In the genomic region with DNA sequence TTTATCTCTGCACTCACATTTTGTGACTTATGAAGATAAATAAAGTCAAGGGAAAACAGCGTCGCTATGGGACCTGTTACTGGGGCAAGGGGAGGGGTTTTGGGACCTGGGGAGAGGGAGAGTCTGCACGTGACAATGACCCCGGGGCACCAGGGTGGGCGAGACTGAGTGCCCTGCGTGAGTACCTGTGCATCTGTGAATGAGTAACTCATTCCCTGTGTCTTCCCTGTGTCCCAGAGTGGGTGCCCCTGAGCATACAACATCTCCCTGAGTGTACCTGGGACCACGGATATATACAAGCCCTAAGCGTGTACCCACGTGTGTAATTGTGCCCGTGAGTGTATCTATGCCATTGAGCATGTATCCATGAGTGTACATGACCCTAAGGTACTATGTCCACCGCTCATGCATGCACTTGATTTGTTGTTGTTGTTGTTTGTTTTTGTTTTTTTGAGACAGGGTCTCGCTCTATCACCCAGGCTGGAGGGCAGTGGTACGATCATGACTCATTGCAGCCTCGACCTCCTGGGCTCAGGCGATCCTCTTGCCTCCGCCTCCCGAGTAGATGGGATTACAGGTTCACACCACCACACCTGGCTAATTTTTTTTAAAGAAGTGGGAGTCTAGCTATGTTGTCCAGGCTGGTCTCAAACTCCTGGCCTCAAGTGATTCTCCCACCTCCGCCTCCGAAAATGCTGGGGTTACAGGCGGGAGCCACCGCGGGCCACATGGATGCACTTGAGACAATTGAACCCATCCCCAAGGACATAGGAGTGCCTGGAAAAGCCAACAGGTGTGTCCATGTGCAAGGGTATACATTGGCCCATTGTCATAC, we compare ENCODE assay signal across 9 cellular contexts. TPM values are rescaled to one million over a fixed set of nuclear protein-coding genes. Genes with fewer than 3 reads are reported as not detected.
DNase-seq lines count a peak whose midpoint lies in the region; ATAC-seq, FAIRE-seq and TF ChIP-seq lines count a peak whose summit lies in the region.
"Had no signal": no experiment of that assay in that cellular context is flagged by ENCODE, and none has a peak within 500 bp of the region (broad histone marks: within the 10 kb centered on the region; RNA-seq: fewer than 3 reads in every experiment).

No MANE protein-coding gene starts in this region.

- ATAC-seq in K562: no peak; the same call in 2 of the 3 replicates

- CTCF ChIA-PET in A673 (lab: Charles Lee): interaction anchor here (0.8 to 2.2 kb wide), 8 partner anchors 17 to 120 kb away, joined by 3 to 37 read pairs (median 9); a partner anchor contains a TSS
- CTCF ChIA-PET in HEK293T (lab: Yijun Ruan, JAX): interaction anchor here (0.8 to 1.7 kb wide), 7 partner anchors 11 to 151 kb away, joined by 3 to 10 read pairs (median 5); a partner anchor contains a TSS
- CTCF ChIA-PET in K562 (lab: Yijun Ruan, JAX; ENCODE audit: low intra/inter-chr PET ratio): interaction anchor here (0.5 to 2.6 kb wide), 3 partner anchors 28 to 338 kb away, joined by 3 to 28 read pairs (median 6); no protein-coding TSS in a partner anchor

- H3K27me3 ChIP-seq in A673 (replicated peaks; ENCODE audit: insufficient read depth, low read depth, low read length, poor library complexity): no peaks in the 10 kb centered on the region
- H3K27me3 ChIP-seq in K562 (ENCODE audit: control insufficient read depth in 2 of 2, insufficient read depth in 2 of 2, low read length in 2 of 2): 0 out of 5 replicates have a peak, but pooled peaks cover 0 to 8% of the 10 kb centered on the region in 2 experiments
- no peaks in the 10 kb centered on the region for H3K27me3 ChIP-seq in small intestine (ENCODE audit: control insufficient read depth in 2 of 2, insufficient read depth in 2 of 2, low read length in 2 of 2)

- H3K9me3 ChIP-seq in A673 (ENCODE audit: low read depth, low read length, poor library complexity, severe bottlenecking) (no peaks in the 10 kb centered on the region), K562 (replicated peaks; ENCODE audit: control insufficient read depth, insufficient read depth, low read depth, low read length) (no peaks in the 10 kb centered on the region), small intestine (ENCODE audit: control insufficient read depth, low read depth) (no peaks in the 10 kb centered on the region)

- H3K4me2 ChIP-seq in K562 (ENCODE audit: insufficient read depth, low read length): peak overlapping the region; percentile 87

- peak overlapping the region; percentile 56 for H3K4me3 Mint-ChIP-seq in mesothelial cell of epicardium

- no peak overlapping the region for H3K27ac ChIP-seq in A673 (ENCODE audit: low read depth, low read length, poor library complexity, severe bottlenecking)
- no peak overlapping the region for H3K27ac ChIP-seq in K562 (ENCODE audit: extremely low read depth, low read depth, low read length)
- no peak overlapping the region for H3K27ac ChIP-seq in small intestine (ENCODE audit: low read depth in 1 of 2, low read length in 1 of 2)

- WGBS in K562 (ENCODE audit: insufficient coverage, low coverage, missing lambda C conversion rate): 16% methylated on average over 22 of the region's 22 CpGs
- WGBS in small intestine, 3 donors: 34 to 48% (median 35%) methylated on average over 22 of the region's 22 CpGs

- peak overlapping the region in 1 of 2 experiments; percentile 95; a peak in 2 of 4 replicates for H3K9ac ChIP-seq in K562 (ENCODE audit: insufficient read depth in 1 of 2, low read depth in 2 of 2, low read length in 2 of 2)

- intact Hi-C loops in A673 (cut with micrococcal nuclease; ENCODE audit: unreplicated experiment): loop anchor here (1.0 to 5.0 kb wide), 4 partner anchors 27 to 313 kb away; no protein-coding TSS in a partner anchor
- intact Hi-C loops in K562 (cut with micrococcal nuclease): loop anchor here (2.0 to 10.0 kb wide), 4 partner anchors 27 to 325 kb away; no protein-coding TSS in a partner anchor
- intact Hi-C loops in head of caudate nucleus (cut with DNase I): loop anchor here (2.0 to 5.0 kb wide), 2 partner anchors 113 to 223 kb away; a partner anchor contains a TSS

- no peak for TF ChIP-seq EP300 in K562 (IDR thresholded peaks at IDR 0.05; ENCODE audit: low read length)

- peaks cover 8% of the 10 kb centered on the region for H3K36me3 Mint-ChIP-seq in mesothelial cell of epicardium

- TF ChIP-seq CTCF in A673 (conservative IDR thresholded peaks at IDR 0.05; ENCODE audit: low read depth, low read length): no peak
- no peak for TF ChIP-seq CTCF in K562 (IDR thresholded peaks at IDR 0.05 in 2 of 3, conservative IDR thresholded peaks at IDR 0.05 in 1 of 3; ENCODE audit: insufficient read depth in 2 of 3, low read depth in 1 of 3, low read length in 3 of 3)
- no peak for TF ChIP-seq CTCF in mesothelial cell of epicardium (IDR thresholded peaks at IDR 0.05; ENCODE audit: unreplicated experiment)
- TF ChIP-seq CTCF in GM13977 (IDR thresholded peaks at IDR 0.05; ENCODE audit: extremely low read depth, insufficient read depth, missing control alignments): no peak

- H3K27ac Mint-ChIP-seq in mesothelial cell of epicardium: no peak overlapping the region

- H3K9me1 ChIP-seq in K562 (ENCODE audit: control insufficient read depth, insufficient read depth, low read length): peaks cover 3% of the 10 kb centered on the region

- H3K36me3 ChIP-seq in A673 (ENCODE audit: insufficient read depth, low read length, poor library complexity, severe bottlenecking): peaks cover 9% of the 10 kb centered on the region
- peaks cover 10% of the 10 kb centered on the region; the same call in 2 of the 3 replicates for H3K36me3 ChIP-seq in K562 (ENCODE audit: control insufficient read depth, insufficient read depth, low read length)
- H3K36me3 ChIP-seq in small intestine (ENCODE audit: control insufficient read depth in 2 of 2, insufficient read depth in 2 of 2, low read length in 2 of 2): peaks cover 0 to 3% of the 10 kb centered on the region in 2 donors

- H4K20me1 ChIP-seq in K562 (replicated peaks; ENCODE audit: control insufficient read depth, insufficient read depth, low read length): no peaks in the 10 kb centered on the region

- in situ Hi-C loops in K562 (cut with MboI): loop anchor here (5.0 to 10.0 kb wide), 3 partner anchors 93 to 325 kb away; no protein-coding TSS in a partner anchor
- in situ Hi-C loops in GM13977 (cut with MboI; ENCODE audit: low pct_unique_long_range_greater_than_20kb, low sequenced_read_pairs, unreplicated experiment): no loop called here

- no peak for TF ChIP-seq RAD21 in K562 (CRISPR knock-in tag; conservative IDR thresholded peaks at IDR 0.05 in 1 of 2, IDR thresholded peaks at IDR 0.05 in 1 of 2)

- POLR2A ChIA-PET in A673 (lab: Charles Lee; ENCODE audit: low non-redundant PET) (no interaction called here), HEK293T (lab: Yijun Ruan, JAX) (interaction anchor here (0.6 to 1.7 kb wide), 15 partner anchors 8 to 581 kb away, joined by 3 to 19 read pairs (median 4); a partner anchor contains a TSS), K562 (lab: Yijun Ruan, JAX) (interaction anchor here (1.1 kb wide), 1 partner anchor 13 kb away, joined by 3 read pairs; no protein-coding TSS in a partner anchor)

- H2AFZ ChIP-seq in K562 (ENCODE audit: low read depth, low read length): peak overlapping the region; percentile 87

- no peak for TF ChIP-seq POLR2A in K562 (conservative IDR thresholded peaks at IDR 0.05)

- DNase-seq in A673 (ENCODE audit: low spot score): no peak
- no peak for DNase-seq in HEK293T (ENCODE audit: extremely low spot score)
- DNase-seq in K562 (ENCODE audit: extremely low read depth in 1 of 4, low spot score in 3 of 4): no peak
- DNase-seq in mesothelial cell of epicardium (ENCODE audit: low spot score in 2 of 2, unreplicated experiment in 2 of 2): no peak
- no peak for DNase-seq in NCI-H1092 (lab: John Stamatoyannopoulos, UW)
- no peak for DNase-seq in head of caudate nucleus
- DNase-seq in GM13977 (ENCODE audit: low spot score): no peak
- DNase-seq in small intestine: no peak

- H3K27me3 Mint-ChIP-seq in mesothelial cell of epicardium (ENCODE audit: low read depth): peaks cover 35% of the 10 kb centered on the region

- BruUV-seq in A673 (replicated peaks; lab: Mats Ljungman, UMichigan) (no TSS peak), K562 (replicated peaks; lab: Mats Ljungman, UMichigan) (no TSS peak)

- H3K4me3 ChIP-seq in A673 (ENCODE audit: low read depth, low read length, poor library complexity, severe bottlenecking) (peak overlapping the region; percentile 97), K562 (peak overlapping the region; percentile 95), small intestine (ENCODE audit: low read depth in 1 of 2, low read length in 2 of 2) (peak overlapping the region in 1 of 2 donors; percentile 98)

- H3K79me2 ChIP-seq in K562 (ENCODE audit: control insufficient read depth, insufficient read depth, low read length): peaks cover 15% of the 10 kb centered on the region; the same call in 2 of the 3 replicates

- peaks cover 15% of the 10 kb centered on the region for H3K4me1 ChIP-seq in A673 (ENCODE audit: insufficient read depth, low read length, poor library complexity, severe bottlenecking)
- peaks cover 10 to 26% of the 10 kb centered on the region in 2 experiments; a peak in 4 of 5 replicates for H3K4me1 ChIP-seq in K562 (replicated peaks in 1 of 2; ENCODE audit: control insufficient read depth in 2 of 2, insufficient read depth in 2 of 2, low read length in 2 of 2)
- no peaks in the 10 kb centered on the region for H3K4me1 ChIP-seq in small intestine (ENCODE audit: control insufficient read depth in 2 of 2, insufficient read depth in 1 of 2, low read depth in 1 of 2, low read length in 1 of 2)

- no peaks in the 10 kb centered on the region for H3K9me3 Mint-ChIP-seq in mesothelial cell of epicardium

- FAIRE-seq in K562 (lab: Jason Lieb, UNC): no peak
- FAIRE-seq in small intestine (lab: Jason Lieb, UNC): no peak

- H3K4me1 Mint-ChIP-seq in mesothelial cell of epicardium: peaks cover 6% of the 10 kb centered on the region

RNA-seq across cellular contexts. Expression of a gene that starts 0.6 kb away (rescaled TPM):
- total RNA-seq in A673 (2021) (105 and 107 TPM in 2 replicates), K562 (2014; rRNA removed) (76.2 and 82.6 TPM in 2 replicates), K562 (2014; rRNA removed; fragmentation: Illumina TruSeq; extraction: Trizol) (0.99 and 2.7 TPM in 2 replicates), K562 (2015; rRNA removed; fragmentation: Illumina TruSeq; extraction: Trizol) (40.9 and 42.0 TPM in 2 replicates), K562 (2021) (76.9 and 81.9 TPM in 2 replicates), mesothelial cell of epicardium (83.9 to 93.7 TPM (median 85.2 TPM) in 3 replicates)
- 2.3 and 11.2 TPM in 2 replicates for total RNA-seq in K562 (2011; cell fraction: chromatin; rRNA removed; ENCODE audit: low replicate concordance)
- 11.8 and 15.7 TPM in 2 replicates for total RNA-seq in K562 (2011; cell fraction: nucleolus; rRNA removed)
- total RNA-seq in K562 (2011; cell fraction: nucleoplasm; rRNA removed): 8.2 and 13.0 TPM in 2 replicates
- polyA plus RNA-seq in K562 (2011; rRNA removed) (29.3 and 56.7 TPM in 2 replicates), K562 (2014; fragmentation: Illumina TruSeq; extraction: Trizol) (3.9 and 21.4 TPM in 2 replicates), K562 (2014; fragmentation: Nextera tagmentation; extraction: Ambion mirVana) (1 to 10 TPM; 2.0 to 4.2 TPM), K562 (2014; rRNA removed) (45.2 and 53.1 TPM in 2 replicates), small intestine (100 to 1,000 TPM in 2 of 3 donors, 10 to 100 TPM in 1; 71.6 to 166 (median 119) TPM)
- polyA plus RNA-seq in K562 (2011; cell fraction: cytosol; rRNA removed): 24.8 and 87.6 TPM in 2 replicates
- 27.0 and 33.8 TPM in 2 replicates for polyA plus RNA-seq in K562 (2011; cell fraction: nucleus; rRNA removed)
- polyA plus RNA-seq in K562 (2012): 62.7 and 107 TPM in 2 replicates
- 14.1 and 25.3 TPM in 2 replicates for polyA minus RNA-seq in K562 (2011; rRNA and poly(A)+ RNA removed)
- polyA minus RNA-seq in K562 (2011; cell fraction: cytosol; rRNA and poly(A)+ RNA removed): 34.8 and 50.1 TPM in 2 replicates
- polyA minus RNA-seq in K562 (2011; cell fraction: nucleus; rRNA and poly(A)+ RNA removed): 3.0 and 11.8 TPM in 2 replicates

RNA-seq across cellular contexts. Expression of a gene that starts 3.1 kb away (rescaled TPM):
- total RNA-seq in A673 (2021) (4.0 and 4.1 TPM in 2 replicates), K562 (2014; rRNA removed) (0.18 and 0.37 TPM in 2 replicates), K562 (2014; rRNA removed; fragmentation: Illumina TruSeq; extraction: Trizol) (0.26 and 0.33 TPM in 2 replicates), K562 (2015; rRNA removed; fragmentation: Illumina TruSeq; extraction: Trizol) (0.08 and 0.11 TPM in 2 replicates), K562 (2021) (0.51 and 0.63 TPM in 2 replicates), mesothelial cell of epicardium (not detected in 3 replicates)
- 3.0 TPM in 2 replicates for total RNA-seq in K562 (2011; cell fraction: chromatin; rRNA removed; ENCODE audit: low replicate concordance)
- total RNA-seq in K562 (2011; cell fraction: nucleolus; rRNA removed): 2.2 and 3.3 TPM in 2 replicates
- 3.3 and 5.6 TPM in 2 replicates for total RNA-seq in K562 (2011; cell fraction: nucleoplasm; rRNA removed)
- polyA plus RNA-seq in K562 (2011; rRNA removed) (0.79 and 1.8 TPM in 2 replicates), K562 (2014; fragmentation: Illumina TruSeq; extraction: Trizol) (0.49 and 0.68 TPM in 2 replicates), K562 (2014; fragmentation: Nextera tagmentation; extraction: Ambion mirVana) (under 1 TPM; 0.81 to 0.94 TPM), K562 (2014; rRNA removed) (0.49 and 0.65 TPM in 2 replicates), small intestine (1 to 10 TPM in 1 of 3 donors, under 1 TPM in 2; 0.45 to 1.4 (median 0.52) TPM)
- polyA plus RNA-seq in K562 (2011; cell fraction: cytosol; rRNA removed): 0.93 and 1.3 TPM in 2 replicates
- polyA plus RNA-seq in K562 (2011; cell fraction: nucleus; rRNA removed): 1.5 and 2.3 TPM in 2 replicates
- polyA plus RNA-seq in K562 (2012): 0.78 and 5.4 TPM in 2 replicates
- 0.87 and 1.2 TPM in 2 replicates for polyA minus RNA-seq in K562 (2011; rRNA and poly(A)+ RNA removed)
- polyA minus RNA-seq in K562 (2011; cell fraction: cytosol; rRNA and poly(A)+ RNA removed): 0.67 TPM in 1 of 2 replicates, not detected in the other
- 0.13 TPM in 1 of 2 replicates, not detected in the other for polyA minus RNA-seq in K562 (2011; cell fraction: nucleus; rRNA and poly(A)+ RNA removed)
- total RNA-seq: HT1080 had no signal

RNA-seq across cellular contexts. Expression of a gene that starts 11.1 kb away (rescaled TPM):
- total RNA-seq in A673 (2021): not detected in 2 replicates
- total RNA-seq in K562 (2011; cell fraction: chromatin; rRNA removed; ENCODE audit: low replicate concordance): not detected in 2 replicates
- not detected in 2 replicates for total RNA-seq in K562 (2011; cell fraction: nucleolus; rRNA removed)
- total RNA-seq in K562 (2011; cell fraction: nucleoplasm; rRNA removed): not detected in 2 replicates
- not detected in 2 replicates for total RNA-seq in K562 (2014; rRNA removed)
- not detected in 2 replicates for total RNA-seq in K562 (2014; rRNA removed; fragmentation: Illumina TruSeq; extraction: Trizol)
- total RNA-seq in K562 (2015; rRNA removed; fragmentation: Illumina TruSeq; extraction: Trizol): not detected in 2 replicates
- not detected in 2 replicates for total RNA-seq in K562 (2021)
- not detected in 2 replicates for polyA plus RNA-seq in K562 (2011; rRNA removed)
- polyA plus RNA-seq in K562 (2011; cell fraction: cytosol; rRNA removed): not detected in 2 replicates
- not detected in 2 replicates for polyA plus RNA-seq in K562 (2011; cell fraction: nucleus; rRNA removed)
- polyA plus RNA-seq in K562 (2012): not detected in 2 replicates
- polyA plus RNA-seq in K562 (2014; fragmentation: Illumina TruSeq; extraction: Trizol): not detected in 2 replicates
- not detected for polyA plus RNA-seq in K562 (2014; fragmentation: Nextera tagmentation; extraction: Ambion mirVana)
- not detected in 2 replicates for polyA plus RNA-seq in K562 (2014; rRNA removed)
- not detected in 2 replicates for polyA minus RNA-seq in K562 (2011; rRNA and poly(A)+ RNA removed)
- not detected in 2 replicates for polyA minus RNA-seq in K562 (2011; cell fraction: cytosol; rRNA and poly(A)+ RNA removed)
- polyA minus RNA-seq in K562 (2011; cell fraction: nucleus; rRNA and poly(A)+ RNA removed): not detected in 2 replicates
- total RNA-seq in mesothelial cell of epicardium: not detected in 3 replicates
- 10 to 100 TPM in 1 of 3 donors, 1 to 10 TPM in 1, not detected in 1; 8.1 to 10.2 TPM for polyA plus RNA-seq in small intestine
- total RNA-seq: HT1080 had no signal

RNA-seq across cellular contexts. Expression of a gene that starts 21.9 kb away (rescaled TPM):
- total RNA-seq in A673 (2021) (not detected in 2 replicates), K562 (2014; rRNA removed) (not detected in 2 replicates), K562 (2014; rRNA removed; fragmentation: Illumina TruSeq; extraction: Trizol) (not detected in 2 replicates), K562 (2015; rRNA removed; fragmentation: Illumina TruSeq; extraction: Trizol) (not detected in 2 replicates), K562 (2021) (0.11 and 0.38 TPM in 2 replicates), mesothelial cell of epicardium (not detected in 3 replicates)
- total RNA-seq in K562 (2011; cell fraction: chromatin; rRNA removed; ENCODE audit: low replicate concordance): 0.19 TPM in 1 of 2 replicates, not detected in the other
- total RNA-seq in K562 (2011; cell fraction: nucleolus; rRNA removed): not detected in 2 replicates
- total RNA-seq in K562 (2011; cell fraction: nucleoplasm; rRNA removed): not detected in 2 replicates
- polyA plus RNA-seq in K562 (2011; rRNA removed) (not detected in 2 replicates), K562 (2014; fragmentation: Illumina TruSeq; extraction: Trizol) (not detected in 2 replicates), K562 (2014; fragmentation: Nextera tagmentation; extraction: Ambion mirVana) (not detected), K562 (2014; rRNA removed) (not detected in 2 replicates), small intestine (under 1 TPM in 1 of 3 donors, not detected in 2; 0.90 TPM)
- 0.04 TPM in 2 replicates for polyA plus RNA-seq in K562 (2011; cell fraction: cytosol; rRNA removed)
- polyA plus RNA-seq in K562 (2011; cell fraction: nucleus; rRNA removed): 0.17 TPM in 1 of 2 replicates, not detected in the other
- 0.17 TPM in 1 of 2 replicates, not detected in the other for polyA plus RNA-seq in K562 (2012)
- not detected in 2 replicates for polyA minus RNA-seq in K562 (2011; rRNA and poly(A)+ RNA removed)
- polyA minus RNA-seq in K562 (2011; cell fraction: cytosol; rRNA and poly(A)+ RNA removed): not detected in 2 replicates
- not detected in 2 replicates for polyA minus RNA-seq in K562 (2011; cell fraction: nucleus; rRNA and poly(A)+ RNA removed)
- total RNA-seq: HT1080 had no signal

RNA-seq across cellular contexts. Expression of a gene that starts 43.1 kb away (rescaled TPM):
- 49.8 and 60.0 TPM in 2 replicates for total RNA-seq in A673 (2021)
- 1,097 and 1,923 TPM in 2 replicates for total RNA-seq in K562 (2011; cell fraction: chromatin; rRNA removed; ENCODE audit: low replicate concordance)
- total RNA-seq in K562 (2011; cell fraction: nucleolus; rRNA removed): 928 and 1,024 TPM in 2 replicates
- total RNA-seq in K562 (2011; cell fraction: nucleoplasm; rRNA removed): 1,126 and 1,380 TPM in 2 replicates
- 79.9 and 96.0 TPM in 2 replicates for total RNA-seq in K562 (2014; rRNA removed)
- 29.8 and 31.6 TPM in 2 replicates for total RNA-seq in K562 (2014; rRNA removed; fragmentation: Illumina TruSeq; extraction: Trizol)
- 37.6 and 38.4 TPM in 2 replicates for total RNA-seq in K562 (2015; rRNA removed; fragmentation: Illumina TruSeq; extraction: Trizol)
- total RNA-seq in K562 (2021): 136 and 163 TPM in 2 replicates
- polyA plus RNA-seq in K562 (2011; rRNA removed): 141 and 157 TPM in 2 replicates
- 143 and 228 TPM in 2 replicates for polyA plus RNA-seq in K562 (2011; cell fraction: cytosol; rRNA removed)
- 689 and 874 TPM in 2 replicates for polyA plus RNA-seq in K562 (2011; cell fraction: nucleus; rRNA removed)
- polyA plus RNA-seq in K562 (2012): 178 and 291 TPM in 2 replicates
- 71.3 and 102 TPM in 2 replicates for polyA plus RNA-seq in K562 (2014; fragmentation: Illumina TruSeq; extraction: Trizol)
- 1 to 10 TPM; 2.5 to 9.1 TPM for polyA plus RNA-seq in K562 (2014; fragmentation: Nextera tagmentation; extraction: Ambion mirVana)
- polyA plus RNA-seq in K562 (2014; rRNA removed): 142 and 145 TPM in 2 replicates
- 674 and 952 TPM in 2 replicates for polyA minus RNA-seq in K562 (2011; rRNA and poly(A)+ RNA removed)
- 134 and 138 TPM in 2 replicates for polyA minus RNA-seq in K562 (2011; cell fraction: cytosol; rRNA and poly(A)+ RNA removed)
- polyA minus RNA-seq in K562 (2011; cell fraction: nucleus; rRNA and poly(A)+ RNA removed): 244 and 299 TPM in 2 replicates
- total RNA-seq in mesothelial cell of epicardium: 88.1 to 99.0 TPM (median 97.7 TPM) in 3 replicates
- 100 to 1,000 TPM in 2 of 3 donors, 10 to 100 TPM in 1; 95.2 to 271 (median 200) TPM for polyA plus RNA-seq in small intestine
